Comparison of ENCODE assay signal across 7 cellular contexts in genomic region chr22:30390974-30391691, GRCh38. TPM values are rescaled to one million over a fixed set of nuclear protein-coding genes. Genes with fewer than 3 reads are reported as not detected.
DNase-seq lines count a peak whose midpoint lies in the region; ATAC-seq lines count a peak whose summit lies in the region.

No MANE protein-coding gene starts in this region.

- peak overlapping the region; percentile 22; the same call in 1 of the 2 replicates for H3K9ac ChIP-seq in iPS-20b (ENCODE audit: low read depth, low read length)

- DNase-seq in GM04504 (ENCODE audit: low read depth) = peak; percentile 45
- peak; percentile 43 for DNase-seq in MG63
- peak; percentile 71 for DNase-seq in T-helper 9 cell
- peak in 56 of 58 donors; percentile 12 to 80 (median 52) for DNase-seq in anterior cingulate cortex (lab: John Stamatoyannopoulos, UW)
- peak; percentile 68 to 76 for DNase-seq in stimulated activated CD4-positive, alpha-beta T cell treated with anti-CD3 and anti-CD28 coated beads, Interleukin-15, amount 100 ng/mL, for 48 hours (ENCODE audit: low read depth in 2 of 2)

- H3K4me3 ChIP-seq in MG63 (no peak overlapping the region), iPS-20b (ENCODE audit: low read length) (no peak overlapping the region)

- H3K4me1 ChIP-seq in iPS-20b (ENCODE audit: insufficient read depth, low read length) = peaks cover 8% of the 10 kb centered on the region; the same call in 1 of the 2 replicates

- H3K36me3 ChIP-seq in MG63 (no peaks in the 10 kb centered on the region), iPS-20b (ENCODE audit: insufficient read depth, low read depth, low read length) (no peaks in the 10 kb centered on the region)

- no peak overlapping the region for H3K27ac ChIP-seq in iPS-20b (ENCODE audit: low read length)

- H3K27me3 ChIP-seq in MG63 (no peaks in the 10 kb centered on the region), iPS-20b (ENCODE audit: insufficient read depth, low read length) (peaks cover 10% of the 10 kb centered on the region)

- peaks cover 6% of the 10 kb centered on the region for H3K9me3 ChIP-seq in MG63
- H3K9me3 ChIP-seq in iPS-20b (ENCODE audit: insufficient read depth, low read depth, low read length) = peaks cover 6% of the 10 kb centered on the region

- ATAC-seq in HG03280 (IDR thresholded peaks at IDR 0.05; ENCODE audit: unreplicated experiment) = no peak

RNA-seq across cellular contexts. Expression of gene RNF215, which starts 3.9 kb away (rescaled TPM):
- 26.9 and 29.6 TPM in 2 replicates for total RNA-seq in MG63 (2014; rRNA removed; shearing (Covaris generic); ENCODE audit: low replicate concordance)

RNA-seq across cellular contexts. Expression of gene SEC14L2, which starts 5.7 kb away (rescaled TPM):
- total RNA-seq in MG63 (2014; rRNA removed; shearing (Covaris generic); ENCODE audit: low replicate concordance) = 16.3 and 30.2 TPM in 2 replicates

RNA-seq across cellular contexts. Expression of gene CCDC157, which starts 34.3 kb away (rescaled TPM):
- total RNA-seq in MG63 (2014; rRNA removed; shearing (Covaris generic); ENCODE audit: low replicate concordance) = 1.0 and 2.6 TPM in 2 replicates

RNA-seq across cellular contexts. Expression of gene MTFP1, which starts 34.4 kb away (rescaled TPM):
- total RNA-seq in MG63 (2014; rRNA removed; shearing (Covaris generic); ENCODE audit: low replicate concordance) = 25.3 and 35.5 TPM in 2 replicates

RNA-seq across cellular contexts. Expression of gene SF3A1, which starts 34.4 kb away (rescaled TPM):
- 6.9 and 19.5 TPM in 2 replicates for total RNA-seq in MG63 (2014; rRNA removed; shearing (Covaris generic); ENCODE audit: low replicate concordance)
